Comparison of ENCODE assay signal across 20 cellular contexts in the genomic region with DNA sequence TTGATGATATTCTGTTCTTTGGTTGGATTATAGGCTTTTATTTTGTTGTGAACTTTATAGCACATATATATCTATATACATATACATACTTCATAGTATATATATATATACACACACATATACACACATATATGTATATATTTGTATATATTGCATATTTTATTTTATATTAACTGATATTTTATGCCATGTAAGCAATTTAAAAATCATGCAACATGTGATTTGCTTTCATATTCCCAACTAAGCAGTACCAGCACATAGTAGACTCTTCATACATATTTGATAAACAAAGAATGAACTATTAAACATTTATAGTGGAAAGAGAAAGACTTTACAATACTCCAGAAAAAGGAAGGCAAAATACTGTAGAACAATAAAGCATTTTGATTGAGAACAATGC.
DNase-seq lines count a peak whose midpoint lies in the region; ATAC-seq, FAIRE-seq and TF ChIP-seq lines count a peak whose summit lies in the region.
"Had no signal": no experiment of that assay in that cellular context is flagged by ENCODE, and none has a peak within 500 bp of the region (broad histone marks: within the 10 kb centered on the region; RNA-seq: fewer than 3 reads in every experiment).

No MANE protein-coding gene starts in this region.

- H3K4me1 ChIP-seq in A549 (no peaks in the 10 kb centered on the region), IMR-90 (ENCODE audit: control insufficient read depth, insufficient read depth, low read length) (no peaks in the 10 kb centered on the region), K562 (replicated peaks in 1 of 2; ENCODE audit: control insufficient read depth in 2 of 2, insufficient read depth in 2 of 2, low read length in 2 of 2) (no peaks in the 10 kb centered on the region)
- H3K4me1 ChIP-seq: BLaER1 treated with 17β-estradiol and CSF1 and Interleukin-3, amounts not matched to agents 10 nM and 100 nM; Caco-2 had no signal

- H3K27ac ChIP-seq in A549 = no peak overlapping the region
- no peak overlapping the region for H3K27ac ChIP-seq in IMR-90 (ENCODE audit: insufficient read depth, low read length)
- H3K27ac ChIP-seq in K562 (ENCODE audit: extremely low read depth, low read depth, low read length) = no peak overlapping the region
- H3K27ac ChIP-seq in RWPE1 = no peak overlapping the region
- H3K27ac ChIP-seq: BLaER1 treated with 17β-estradiol and CSF1 and Interleukin-3, amounts not matched to agents 10 nM and 100 nM; C4-2B had no signal

- H3K4me2 ChIP-seq in A549 (no peak overlapping the region), IMR-90 (ENCODE audit: low read depth, low read length) (no peak overlapping the region), K562 (ENCODE audit: insufficient read depth, low read length) (no peak overlapping the region)
- H3K4me2 ChIP-seq: BLaER1 treated with 17β-estradiol and CSF1 and Interleukin-3, amounts not matched to agents 10 nM and 100 nM had no signal

- CTCF ChIA-PET in A549 (lab: Yijun Ruan, JAX) (no interaction called here), IMR-90 (lab: Yijun Ruan, JAX) (no interaction called here), K562 (lab: Yijun Ruan, JAX; ENCODE audit: low intra/inter-chr PET ratio) (no interaction called here), RWPE1 (lab: Yijun Ruan, JAX) (no interaction called here)

- no peaks in the 10 kb centered on the region for H3K27me3 ChIP-seq in IMR-90 (ENCODE audit: control insufficient read depth, insufficient read depth, low read length)
- no peaks in the 10 kb centered on the region for H3K27me3 ChIP-seq in K562 (ENCODE audit: control insufficient read depth in 2 of 2, insufficient read depth in 2 of 2, low read length in 2 of 2)
- H3K27me3 ChIP-seq: BLaER1 treated with 17β-estradiol and CSF1 and Interleukin-3, amounts not matched to agents 10 nM and 100 nM had no signal

- H3K9me3 ChIP-seq in A549 = no peaks in the 10 kb centered on the region
- no peaks in the 10 kb centered on the region for H3K9me3 ChIP-seq in IMR-90 (ENCODE audit: control insufficient read depth, insufficient read depth, low read length)
- H3K9me3 ChIP-seq in K562 (replicated peaks; ENCODE audit: control insufficient read depth, insufficient read depth, low read depth, low read length) = no peaks in the 10 kb centered on the region
- H3K9me3 ChIP-seq: BLaER1 treated with 17β-estradiol and CSF1 and Interleukin-3, amounts not matched to agents 10 nM and 100 nM; Caco-2 had no signal

- dilution Hi-C loops in IMR-90 (cut with HindIII; ENCODE audit: low sequenced_read_pairs, unreplicated experiment) = no loop called here

- FAIRE-seq in A549 (lab: Jason Lieb, UNC) (no peak), K562 (lab: Jason Lieb, UNC) (no peak)
- FAIRE-seq: A204.1, D721Med, G401.6, GM12891, GM19239 had no signal

- DNase-seq in A549 (ENCODE audit: low read depth in 1 of 2, low spot score in 1 of 2) (no peak), IMR-90 (no peak), K562 (ENCODE audit: extremely low read depth in 1 of 4, low spot score in 3 of 4) (no peak), NAMALWA (ENCODE audit: low spot score) (no peak), RWPE1 (ENCODE audit: low spot score) (no peak)
- DNase-seq: 8988T; AML-193; Caco-2; Calu3; CD4-positive, alpha-beta T cell; CD8-positive, alpha-beta T cell; DMS79 treated with DMSO at 0.1 percent for 48 hours; GF-D8 had no signal

- H2BK15ac ChIP-seq in IMR-90 (ENCODE audit: low read depth, low read length) = no peak overlapping the region

- no peak overlapping the region for H2AK9ac ChIP-seq in IMR-90 (replicated peaks; ENCODE audit: low read depth, low read length, poor library complexity)

- no peak overlapping the region for H4K5ac ChIP-seq in IMR-90 (ENCODE audit: low read depth, low read length)

- no peaks in the 10 kb centered on the region for H3K79me2 ChIP-seq in K562 (ENCODE audit: control insufficient read depth, insufficient read depth, low read length)

- no peak overlapping the region for H4K91ac ChIP-seq in IMR-90 (ENCODE audit: insufficient read depth, low read depth, low read length)

- no peak overlapping the region for H2BK5ac ChIP-seq in IMR-90 (ENCODE audit: low read depth, low read length, poor library complexity, severe bottlenecking)

- H3K4me3 ChIP-seq in A549 (no peak overlapping the region), IMR-90 (ENCODE audit: insufficient read depth, low read depth, low read length) (no peak overlapping the region), K562 (no peak overlapping the region)
- H3K4me3 ChIP-seq: BLaER1 treated with 17β-estradiol and CSF1 and Interleukin-3, amounts not matched to agents 10 nM and 100 nM had no signal

- H3K9ac ChIP-seq in IMR-90 (ENCODE audit: low read depth, low read length) (no peak overlapping the region), K562 (ENCODE audit: insufficient read depth in 1 of 2, low read depth in 2 of 2, low read length in 2 of 2) (no peak overlapping the region)
- H3K9ac ChIP-seq: BLaER1 treated with 17β-estradiol and CSF1 and Interleukin-3, amounts not matched to agents 10 nM and 100 nM had no signal

- TF ChIP-seq POLR2A in A549 (IDR thresholded peaks at IDR 0.05; ENCODE audit: low read length) (no peak), IMR-90 (IDR thresholded peaks at IDR 0.05; ENCODE audit: low read depth, low read length) (no peak), K562 (conservative IDR thresholded peaks at IDR 0.05) (no peak)

- no peak overlapping the region for H4K8ac ChIP-seq in IMR-90 (ENCODE audit: low read depth in 2 of 2, low read length in 2 of 2)

- H3K79me1 ChIP-seq in IMR-90 (ENCODE audit: low read depth in 1 of 2, low read length in 2 of 2) = no peaks in the 10 kb centered on the region

- H2AK5ac ChIP-seq in IMR-90 (ENCODE audit: low read depth, low read length) = no peak overlapping the region

- H3K9me1 ChIP-seq in IMR-90 (ENCODE audit: insufficient read depth, low read length) (no peaks in the 10 kb centered on the region), K562 (ENCODE audit: control insufficient read depth, insufficient read depth, low read length) (no peaks in the 10 kb centered on the region)

- no peak overlapping the region for H3K23ac ChIP-seq in IMR-90 (ENCODE audit: low read depth, low read length)

- H3K36me3 ChIP-seq in IMR-90 (ENCODE audit: control insufficient read depth, insufficient read depth, low read length) = no peaks in the 10 kb centered on the region
- no peaks in the 10 kb centered on the region for H3K36me3 ChIP-seq in K562 (ENCODE audit: control insufficient read depth, insufficient read depth, low read length)
- H3K36me3 ChIP-seq: BLaER1 treated with 17β-estradiol and CSF1 and Interleukin-3, amounts not matched to agents 10 nM and 100 nM had no signal

- no peak overlapping the region for H3K56ac ChIP-seq in IMR-90 (ENCODE audit: extremely low read depth, insufficient read depth, low read length)

- H2AFZ ChIP-seq in IMR-90 (replicated peaks; ENCODE audit: low read length, poor library complexity) (no peak overlapping the region), K562 (ENCODE audit: low read depth, low read length) (no peak overlapping the region)

- no peak for ATAC-seq in A549
- ATAC-seq in IMR-90 (ENCODE audit: low read depth) = no peak
- ATAC-seq in K562 = no peak
- ATAC-seq: CD8-positive, alpha-beta T cell had no signal

- no peak overlapping the region for H3K18ac ChIP-seq in IMR-90 (ENCODE audit: low read depth, low read length)

- no peak for TF ChIP-seq RAD21 in A549 (conservative IDR thresholded peaks at IDR 0.05 in 1 of 2, IDR thresholded peaks at IDR 0.05 in 1 of 2)
- TF ChIP-seq RAD21 in IMR-90 (IDR thresholded peaks at IDR 0.05; ENCODE audit: low read length) = no peak
- no peak for TF ChIP-seq RAD21 in K562 (CRISPR knock-in tag; conservative IDR thresholded peaks at IDR 0.05 in 1 of 2, IDR thresholded peaks at IDR 0.05 in 1 of 2)

- no peak for TF ChIP-seq EP300 in A549 (IDR thresholded peaks at IDR 0.05)
- no peak for TF ChIP-seq EP300 in K562 (IDR thresholded peaks at IDR 0.05; ENCODE audit: low read length)

- H2BK20ac ChIP-seq in IMR-90 (ENCODE audit: low read depth, low read length) = no peak overlapping the region

- H3K14ac ChIP-seq in IMR-90 (replicated peaks; ENCODE audit: low read depth, low read length) = no peak overlapping the region

- intact Hi-C loops in IMR-90 (cut with micrococcal nuclease) = no loop called here
- intact Hi-C loops in K562 (cut with micrococcal nuclease) = no loop called here

- BruUV-seq in IMR-90 (replicated peaks; lab: Mats Ljungman, UMichigan) = no TSS peak
- no TSS peak for BruUV-seq in K562 (replicated peaks; lab: Mats Ljungman, UMichigan)

- in situ Hi-C loops in IMR-90 (cut with MboI; ENCODE audit: low sequenced_read_pairs) = no loop called here
- in situ Hi-C loops in K562 (cut with MboI) = no loop called here

- POLR2A ChIA-PET in A549 (lab: Yijun Ruan, JAX) (no interaction called here), IMR-90 (lab: Charles Lee; ENCODE audit: unreplicated experiment) (no interaction called here), K562 (lab: Yijun Ruan, JAX) (no interaction called here), RWPE1 (lab: Yijun Ruan, JAX; ENCODE audit: low non-redundant PET) (no interaction called here)

- no peaks in the 10 kb centered on the region for H4K20me1 ChIP-seq in IMR-90 (ENCODE audit: insufficient read depth, low read length)
- H4K20me1 ChIP-seq in K562 (replicated peaks; ENCODE audit: control insufficient read depth, insufficient read depth, low read length) = no peaks in the 10 kb centered on the region
- H4K20me1 ChIP-seq: BLaER1 treated with 17β-estradiol and CSF1 and Interleukin-3, amounts not matched to agents 10 nM and 100 nM had no signal

- H3K4ac ChIP-seq in IMR-90 (ENCODE audit: low read depth, low read length) = no peak overlapping the region

- TF ChIP-seq CTCF in A549 (IDR thresholded peaks at IDR 0.05) (no peak), IMR-90 (conservative IDR thresholded peaks at IDR 0.05; ENCODE audit: low read depth, low read length) (no peak), K562 (IDR thresholded peaks at IDR 0.05 in 2 of 3, conservative IDR thresholded peaks at IDR 0.05 in 1 of 3; ENCODE audit: insufficient read depth in 2 of 3, low read depth in 1 of 3, low read length in 3 of 3) (no peak), RWPE1 (conservative IDR thresholded peaks at IDR 0.05; ENCODE audit: low read depth) (no peak)

- no peak overlapping the region for H2BK120ac ChIP-seq in IMR-90 (ENCODE audit: low read depth, low read length)

TF ChIP-seq in A549, 52 proteins besides CTCF, POLR2A, EP300 and RAD21:
- TF ChIP-seq POLR2AphosphoS2 (conservative IDR thresholded peaks at IDR 0.05; ENCODE audit: low read length) (no peak), MAFK (IDR thresholded peaks at IDR 0.05; ENCODE audit: partially characterized antibody) (peak; percentile 39)
TF ChIP-seq in A549: peak in this region for 1.
